In genomic region chr5:112228672-112229071, GRCh38 we compare ENCODE assay signal across 8 cellular contexts.
DNase-seq lines count a peak whose midpoint lies in the region; ATAC-seq, FAIRE-seq and TF ChIP-seq lines count a peak whose summit lies in the region.

No MANE protein-coding gene starts in this region.

- 0 out of 2 replicates have a peak, but pooled peaks cover 5% of the 10 kb centered on the region for H3K9me2 ChIP-seq in PC-9 (ENCODE audit: insufficient read depth)

- peak overlapping the region; percentile 60 for H3K27ac ChIP-seq in PC-9
- H3K27ac ChIP-seq in pancreas: peak overlapping the region in 2 of 4 donors; percentile 38 to 55

- H3K4me3 ChIP-seq in PC-9 (no peak overlapping the region; the same call in 1 of the 2 replicates), fibroblast of pulmonary artery (replicated peaks; ENCODE audit: low read depth, low read length) (no peak overlapping the region), pancreas (peak overlapping the region in 1 of 4 donors; percentile 4)

- no peaks in the 10 kb centered on the region for H3K79me2 ChIP-seq in PC-9 (ENCODE audit: low read depth)

- peaks cover 7% of the 10 kb centered on the region for H3F3A ChIP-seq in PC-9 (ENCODE audit: insufficient read depth, low read depth)

- H3K36me3 ChIP-seq in PC-9 (ENCODE audit: low read depth) (no peaks in the 10 kb centered on the region), pancreas (no peaks in the 10 kb centered on the region)

- no peaks in the 10 kb centered on the region for H3K27me3 ChIP-seq in PC-9 (ENCODE audit: insufficient read depth, low read depth)
- no peaks in the 10 kb centered on the region for H3K27me3 ChIP-seq in pancreas

- CTCF ChIA-PET in PC-9 (lab: Charles Lee): interaction anchor here (0.9 to 1.0 kb wide), 2 partner anchors 191 to 192 kb away, joined by 4 read pairs; no protein-coding TSS in a partner anchor

- WGBS in pancreas, 2 donors: 0 to 2% methylated on average over 2 of the region's 2 CpGs

- H3K9me3 ChIP-seq in PC-9 (ENCODE audit: insufficient read depth, low read depth): no peaks in the 10 kb centered on the region
- H3K9me3 ChIP-seq in pancreas: no peaks in the 10 kb centered on the region

- H3K4me2 ChIP-seq in PC-9: peak overlapping the region; percentile 60

- FAIRE-seq in pancreas (lab: Jason Lieb, UNC): no peak

- intact Hi-C loops in PC-9 (cut with micrococcal nuclease; ENCODE audit: unreplicated experiment) (loop anchor here (1.0 to 5.0 kb wide), 4 partner anchors 22 to 649 kb away; partner anchors contain the start of gene EPB41L4A), pancreas (cut with DNase I) (no loop called here)

- BruUV-seq in PC-9 (replicated peaks; lab: Mats Ljungman, UMichigan): no TSS peak

- ATAC-seq in pancreas (peak; percentile 99 to 100 (median 99)), HG03139 (IDR thresholded peaks at IDR 0.05; ENCODE audit: unreplicated experiment) (no peak), GM21619 (IDR thresholded peaks at IDR 0.05; ENCODE audit: unreplicated experiment) (no peak)

- DNase-seq in ELF-1 (ENCODE audit: low read depth, low spot score) (peak; percentile 15), PC-9 (peak; percentile 91 to 95), fibroblast of pulmonary artery (ENCODE audit: low read depth) (peak; percentile 66), pancreas (peak; percentile 83 to 93 (median 92)), superior temporal gyrus (ENCODE audit: extremely low spot score) (no peak), middle frontal gyrus (ENCODE audit: extremely low spot score, low spot score) (no peak)

- no peaks in the 10 kb centered on the region for H4K20me1 ChIP-seq in PC-9 (ENCODE audit: insufficient read depth)

- no peak overlapping the region for H2AFZ ChIP-seq in PC-9

- POLR2A ChIA-PET in PC-9 (lab: Charles Lee; ENCODE audit: unreplicated experiment): no interaction called here

- peaks cover 41% of the 10 kb centered on the region for H3K4me1 ChIP-seq in PC-9 (replicated peaks; ENCODE audit: insufficient read depth)
- H3K4me1 ChIP-seq in pancreas: peaks cover 0 to 8% (median 4%) of the 10 kb centered on the region in 3 donors

- no peak for TF ChIP-seq CTCF in PC-9 (conservative IDR thresholded peaks at IDR 0.05)
- no peak for TF ChIP-seq CTCF in fibroblast of pulmonary artery (IDR thresholded peaks at IDR 0.05; ENCODE audit: low read length, missing control alignments)
- TF ChIP-seq CTCF in pancreas (IDR thresholded peaks at IDR 0.05): no peak

Comparison
In these comparisons a context has a peak if more than half of its experiments do, and no peak if none do; other contexts are left out.
1. DNase-seq: peak in ELF-1 (single experiment), PC-9 (2 of 2), fibroblast of pulmonary artery (single experiment) and pancreas (6 of 6); none in superior temporal gyrus (single experiment) and middle frontal gyrus (single experiment).
2. ATAC-seq: peak in pancreas (4 of 4); none in HG03139 (single experiment) and GM21619 (single experiment).